Comparison of ENCODE assay signal across 11 cellular contexts in genomic region chr6:138498575-138499302, GRCh38. TPM values are rescaled to one million over a fixed set of nuclear protein-coding genes. Genes with fewer than 3 reads are reported as not detected.
DNase-seq lines count a peak whose midpoint lies in the region; ATAC-seq and TF ChIP-seq lines count a peak whose summit lies in the region.
"Had no signal": no experiment of that assay in that cellular context is flagged by ENCODE, and none has a peak within 500 bp of the region (broad histone marks: within the 10 kb centered on the region; RNA-seq: fewer than 3 reads in every experiment).

No MANE protein-coding gene starts in this region.

- no peak; the same call in 1 of the 2 replicates for ATAC-seq in WTC11
- ATAC-seq in stimulated activated naive B cell treated with anti-CD40 and anti-IgM and Interleukin-4, amounts not matched to agents 10 μg/mL and 1 μg/mL and 100 μg/mL, for 72 hours (replicated peaks), result no peak
- ATAC-seq: activated T-cell treated with anti-CD3 and anti-CD28 coated beads, Interleukin-2, amount 50 U/mL, for 4 hours had no signal

- H3K36me3 ChIP-seq in kidney epithelial cell (ENCODE audit: control insufficient read depth, insufficient read depth, low read length), result no peaks in the 10 kb centered on the region

- peaks cover 5% of the 10 kb centered on the region for H3K36me3 Mint-ChIP-seq in WTC11
- no peaks in the 10 kb centered on the region for H3K36me3 Mint-ChIP-seq in stimulated activated naive B cell treated with anti-CD40 and anti-IgM and Interleukin-4, amounts not matched to agents 10 μg/mL and 1 μg/mL and 100 μg/mL, for 72 hours

- no peaks in the 10 kb centered on the region for H3K27me3 Mint-ChIP-seq in WTC11 (ENCODE audit: low read depth)
- peaks cover 0 to 5% of the 10 kb centered on the region in 2 donors for H3K27me3 Mint-ChIP-seq in stimulated activated naive B cell treated with anti-CD40 and anti-IgM and Interleukin-4, amounts not matched to agents 10 μg/mL and 1 μg/mL and 100 μg/mL, for 72 hours

- CTCF ChIA-PET in WTC11 (lab: Charles Lee), result interaction anchor here (0.9 to 3.1 kb wide), 5 partner anchors 10 to 95 kb away, joined by 3 to 12 read pairs (median 3); partner anchors contain the start of gene HEBP2

- H3K4me1 Mint-ChIP-seq in WTC11, result peaks cover 64% of the 10 kb centered on the region
- H3K4me1 Mint-ChIP-seq in stimulated activated naive B cell treated with anti-CD40 and anti-IgM and Interleukin-4, amounts not matched to agents 10 μg/mL and 1 μg/mL and 100 μg/mL, for 72 hours, result peaks cover 13 to 21% of the 10 kb centered on the region in 2 donors

- no peaks in the 10 kb centered on the region for H3K9me3 Mint-ChIP-seq in WTC11
- no peaks in the 10 kb centered on the region for H3K9me3 Mint-ChIP-seq in stimulated activated naive B cell treated with anti-CD40 and anti-IgM and Interleukin-4, amounts not matched to agents 10 μg/mL and 1 μg/mL and 100 μg/mL, for 72 hours
- H3K9me3 Mint-ChIP-seq: activated T-cell treated with anti-CD3 and anti-CD28 coated beads, Interleukin-2, amount 50 U/mL, for 4 hours had no signal

- peak overlapping the region; percentile 60 for H3K4me3 Mint-ChIP-seq in WTC11
- peak overlapping the region; percentile 66 for H3K4me3 Mint-ChIP-seq in stimulated activated naive B cell treated with anti-CD40 and anti-IgM and Interleukin-4, amounts not matched to agents 10 μg/mL and 1 μg/mL and 100 μg/mL, for 72 hours
- H3K4me3 Mint-ChIP-seq: activated T-cell treated with anti-CD3 and anti-CD28 coated beads, Interleukin-2, amount 50 U/mL, for 4 hours had no signal

- H3K27ac Mint-ChIP-seq in WTC11, result peak overlapping the region; percentile 96
- peak overlapping the region; percentile 76 for H3K27ac Mint-ChIP-seq in stimulated activated naive B cell treated with anti-CD40 and anti-IgM and Interleukin-4, amounts not matched to agents 10 μg/mL and 1 μg/mL and 100 μg/mL, for 72 hours

- TF ChIP-seq CTCF in WTC11 (IDR thresholded peaks at IDR 0.05) (no peak), kidney epithelial cell (IDR thresholded peaks at IDR 0.05; ENCODE audit: insufficient read depth, low read length, poor library complexity, severe bottlenecking) (no peak)

- peak; percentile 48 for DNase-seq in DMS 273 (lab: John Stamatoyannopoulos, UW; ENCODE audit: unreplicated experiment)
- DNase-seq in DMS 273 treated with DMSO at 0.1 percent for 48 hours (lab: John Stamatoyannopoulos, UW), result no peak
- DNase-seq in WTC11 (ENCODE audit: low spot score), result no peak
- DNase-seq in kidney epithelial cell (ENCODE audit: low read depth), result no peak
- DNase-seq in stimulated activated naive B cell treated with anti-CD40 and anti-IgM and Interleukin-4, amounts not matched to agents 10 μg/mL and 1 μg/mL and 100 μg/mL, for 72 hours, result no peak
- no peak for DNase-seq in activated naive CD4-positive, alpha-beta T cell treated with anti-CD3 and anti-CD28 coated beads, Interleukin-2, amount 50 U/mL, for 16 hours
- no peak for DNase-seq in SIG-M5 (lab: John Stamatoyannopoulos, UW)
- no peak for DNase-seq in effector CD4-positive, alpha-beta T cell
- DNase-seq: 8988T; activated T-cell treated with anti-CD3 and anti-CD28 coated beads, Interleukin-2, amount 50 U/mL, for 4 hours; T-helper 9 cell had no signal

- POLR2A ChIA-PET in WTC11 (lab: Charles Lee), result no interaction called here

- H3K4me3 ChIP-seq in kidney epithelial cell (ENCODE audit: low read depth, low read length), result peak overlapping the region; percentile 29

- no peaks in the 10 kb centered on the region for H3K27me3 ChIP-seq in kidney epithelial cell (ENCODE audit: control insufficient read depth, insufficient read depth, low read length)

TF ChIP-seq in WTC11, 78 proteins besides CTCF, POLR2A, EP300 and RAD21:
- TF ChIP-seq ATF6 (CRISPR knock-in tag; IDR thresholded peaks at IDR 0.05), result no peak
- no peak for TF ChIP-seq PRRX2 (CRISPR knock-in tag; IDR thresholded peaks at IDR 0.05)
- no peak for TF ChIP-seq ARID4B (CRISPR knock-in tag; IDR thresholded peaks at IDR 0.05; ENCODE audit: borderline replicate concordance)
- TF ChIP-seq E2F1 (CRISPR knock-in tag; IDR thresholded peaks at IDR 0.05), result no peak
- TF ChIP-seq NR2C2 (CRISPR knock-in tag; IDR thresholded peaks at IDR 0.05), result no peak
- no peak for TF ChIP-seq ATF3 (CRISPR knock-in tag; conservative IDR thresholded peaks at IDR 0.05)
- no peak for TF ChIP-seq NFE2L1 (CRISPR knock-in tag; IDR thresholded peaks at IDR 0.05)
TF ChIP-seq in WTC11: peak in this region for 0.

RNA-seq across cellular contexts. Expression of gene NHSL1, which starts 0.6 kb away (rescaled TPM):
- 22.9 to 31.1 TPM (median 23.1 TPM) in 3 replicates for total RNA-seq in WTC11 (2021)
- 11.5 and 19.8 TPM in 2 replicates for total RNA-seq in kidney epithelial cell
